Comparison of ENCODE assay signal across 9 cellular contexts in the genomic region with DNA sequence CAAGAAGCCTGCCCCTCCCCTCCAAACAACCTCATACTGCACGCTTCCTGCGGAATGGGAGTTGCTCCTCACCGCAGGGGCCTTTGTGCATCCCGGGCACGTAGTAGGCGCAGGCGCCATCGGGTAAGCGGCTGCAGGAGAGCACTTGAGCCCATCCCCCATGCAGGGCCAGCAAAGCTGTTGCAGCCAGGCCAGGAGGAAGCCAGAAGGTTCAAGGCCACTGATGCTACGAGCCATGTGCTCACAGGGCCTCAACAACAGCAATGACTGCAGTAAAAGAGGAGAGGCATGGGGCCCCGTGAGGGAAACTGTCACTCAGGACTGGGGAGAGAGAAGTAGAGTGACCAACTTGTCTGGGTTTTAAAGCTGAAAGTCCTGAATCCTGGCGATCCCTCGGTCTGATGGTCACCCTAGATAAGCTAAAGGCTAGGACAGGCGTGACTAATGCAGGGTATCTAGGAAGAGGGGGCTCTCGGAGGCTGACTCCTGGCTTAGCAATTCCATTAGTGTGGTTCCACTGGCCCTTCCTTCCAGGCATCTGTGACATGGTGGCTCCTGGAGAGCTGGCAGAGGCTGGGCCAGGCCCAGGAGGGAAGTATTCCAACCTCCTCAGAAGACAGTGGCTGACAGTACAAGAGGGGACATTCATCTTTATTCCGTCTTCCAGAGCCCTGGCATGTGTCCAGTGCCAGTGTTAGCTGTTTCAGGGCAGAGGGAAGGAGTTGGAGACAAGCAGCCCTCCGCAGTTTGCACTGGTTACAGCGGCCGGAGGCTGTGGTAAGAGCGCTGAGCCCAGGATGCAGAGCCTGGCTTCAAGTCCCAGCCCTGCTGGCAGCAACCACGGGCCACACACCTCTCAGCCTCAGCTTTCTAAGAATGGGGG. TPM values are rescaled to one million over a fixed set of nuclear protein-coding genes. Genes with fewer than 3 reads are reported as not detected.
A peak's percentile ranks its signal among the peaks of the same experiment; 100 is the strongest.
DNase-seq lines count a peak whose midpoint lies in the region; ATAC-seq and TF ChIP-seq lines count a peak whose summit lies in the region.
"Had no signal": no experiment of that assay in that cellular context is flagged by ENCODE, and none has a peak within 500 bp of the region (broad histone marks: within the 10 kb centered on the region; RNA-seq: fewer than 3 reads in every experiment).

No MANE protein-coding gene starts in this region.

- no peak for TF ChIP-seq CTCF in fibroblast of villous mesenchyme (IDR thresholded peaks at IDR 0.05; ENCODE audit: insufficient read depth, low read depth, low read length)

- peak; percentile 13 for DNase-seq in NCI-H1105 treated with DMSO at 0.1 percent for 48 hours (lab: John Stamatoyannopoulos, UW)
- no peak for DNase-seq in NCI-H1105 (lab: John Stamatoyannopoulos, UW)
- peak; percentile 88 for DNase-seq in RPMI7951 (ENCODE audit: low read depth)
- peak; percentile 51 for DNase-seq in fibroblast of villous mesenchyme (ENCODE audit: low read depth)
- DNase-seq in retina, result peak; percentile 55
- no peak for DNase-seq in DMS114 treated with DMSO at 0.1 percent for 48 hours (lab: John Stamatoyannopoulos, UW; ENCODE audit: unreplicated experiment)
- DNase-seq: activated T-cell treated with anti-CD3 and anti-CD28 coated beads for 4 hours had no signal

- ATAC-seq in HG02981 (IDR thresholded peaks at IDR 0.05; ENCODE audit: unreplicated experiment) (no peak), GM19351 (IDR thresholded peaks at IDR 0.05; ENCODE audit: unreplicated experiment) (no peak)

- no peak overlapping the region for H3K4me3 ChIP-seq in fibroblast of villous mesenchyme (ENCODE audit: low read depth, low read length)

RNA-seq across cellular contexts. Expression of a gene that starts 20.8 kb away (rescaled TPM):
- 27.0 and 29.3 TPM in 2 replicates for total RNA-seq in RPMI7951 (2014; rRNA removed; shearing (Covaris generic))
- 55.7 and 65.6 TPM in 2 replicates for total RNA-seq in fibroblast of villous mesenchyme

RNA-seq across cellular contexts. Expression of a gene that starts 35.3 kb away (rescaled TPM):
- not detected in 2 replicates for total RNA-seq in RPMI7951 (2014; rRNA removed; shearing (Covaris generic))
- not detected in 2 replicates for total RNA-seq in fibroblast of villous mesenchyme

Comparison
In these comparisons a context has a peak if more than half of its experiments do, and no peak if none do; other contexts are left out.
1. DNase-seq: peak in NCI-H1105 treated with DMSO at 0.1 percent for 48 hours (single experiment), RPMI7951 (single experiment), fibroblast of villous mesenchyme (single experiment) and retina (single experiment); none in NCI-H1105 (single experiment) and DMS114 treated with DMSO at 0.1 percent for 48 hours (single experiment).